Comparison of ENCODE assay signal across 3 cellular contexts in the genomic region with DNA sequence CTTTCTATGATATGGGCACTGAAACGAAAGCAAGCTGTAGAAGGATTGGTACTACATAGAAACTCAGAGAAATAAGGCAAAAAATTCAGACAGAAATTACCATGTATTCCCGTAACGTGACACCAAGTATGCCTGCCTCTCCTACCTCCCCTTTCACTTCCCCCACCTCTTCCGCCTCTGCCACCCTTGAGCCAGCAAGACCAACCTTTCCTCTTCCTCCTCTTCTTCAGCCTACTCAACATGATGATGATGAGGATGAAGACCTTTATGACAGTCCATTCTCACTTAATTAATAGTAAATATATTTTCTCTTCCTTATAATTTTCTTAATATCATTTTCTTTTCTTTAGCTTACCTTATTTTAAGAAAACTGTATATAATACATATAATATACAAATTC.
"Had no signal": no experiment of that assay in that cellular context is flagged by ENCODE, and none has a peak within 500 bp of the region (broad histone marks: within the 10 kb centered on the region; RNA-seq: fewer than 3 reads in every experiment).

No MANE protein-coding gene starts in this region.

- H3K4me3 ChIP-seq: GM12878 had no signal

- DNase-seq: GDM1, GF-D8 had no signal

- ATAC-seq: GM12878 had no signal
